Comparison of ENCODE assay signal across 1 cellular context in the genomic region with DNA sequence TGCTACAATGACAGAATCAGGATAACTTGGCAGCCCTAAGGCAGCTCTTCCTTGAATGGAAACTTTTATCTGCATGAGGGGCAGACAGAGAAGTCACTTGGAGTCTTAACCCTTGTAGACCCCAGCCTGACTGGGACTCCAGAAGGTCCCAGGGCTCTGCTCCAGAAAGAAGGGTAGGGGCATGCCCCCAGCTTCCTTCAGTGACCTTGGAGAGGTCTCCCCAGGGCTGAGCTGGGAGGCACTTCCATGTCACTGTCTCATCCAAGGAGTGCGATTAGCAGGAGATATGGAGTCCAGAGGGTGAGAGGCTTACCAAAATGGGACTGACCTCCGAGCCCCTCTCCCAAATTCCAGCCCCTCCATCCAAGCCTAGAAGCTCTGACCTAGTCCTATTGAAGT.
TF ChIP-seq lines count a peak whose summit lies in the region.

No MANE protein-coding gene starts in this region.

TF ChIP-seq in endothelial cell of umbilical vein, 7 proteins besides CTCF, POLR2A, EP300 and RAD21:
- TF ChIP-seq POLR2AphosphoS5 (IDR thresholded peaks at IDR 0.05; ENCODE audit: insufficient read depth, low read depth, low read length): no peak
- TF ChIP-seq MAX (IDR thresholded peaks at IDR 0.05; ENCODE audit: insufficient read depth, insufficient read length): no peak
- TF ChIP-seq GATA2 (IDR thresholded peaks at IDR 0.05; ENCODE audit: insufficient read depth, insufficient read length, low read depth, low read length): no peak
- TF ChIP-seq JUN (IDR thresholded peaks at IDR 0.05; ENCODE audit: borderline replicate concordance, insufficient read depth, insufficient read length, low read depth): no peak
- TF ChIP-seq FOS (IDR thresholded peaks at IDR 0.05; ENCODE audit: borderline replicate concordance, insufficient read depth, low read length): no peak
- no peak for TF ChIP-seq EZH2 (IDR thresholded peaks at IDR 0.05; ENCODE audit: borderline replicate concordance, low read depth, low read length, severe bottlenecking)
- no peak for TF ChIP-seq MYC (IDR thresholded peaks at IDR 0.05; ENCODE audit: low read depth, low read length)
TF ChIP-seq in endothelial cell of umbilical vein: peak in this region for 0.
